ENCODE assay signal across 13 cellular contexts in the genomic region with DNA sequence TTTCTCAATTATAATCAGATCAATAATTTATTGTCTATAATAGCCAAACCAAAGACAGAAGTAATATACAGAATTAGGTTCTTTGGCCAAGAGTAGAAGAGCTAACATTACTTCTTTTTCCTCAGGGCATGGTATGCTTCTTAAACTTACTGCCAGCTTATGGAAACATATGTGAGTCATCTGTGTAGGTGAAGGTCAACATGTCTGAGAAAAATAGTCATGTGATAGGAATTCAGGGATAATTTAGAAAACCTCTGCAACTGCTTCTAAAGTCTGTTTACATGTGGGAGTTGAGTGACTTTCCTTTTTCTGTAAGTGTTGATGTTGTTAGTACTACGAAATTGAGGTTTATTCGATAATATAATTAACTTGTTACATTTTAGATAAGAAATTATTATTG. TPM values are rescaled to one million over a fixed set of nuclear protein-coding genes. Genes with fewer than 3 reads are reported as not detected.
DNase-seq lines count a peak whose midpoint lies in the region; ATAC-seq and TF ChIP-seq lines count a peak whose summit lies in the region.
"Had no signal": no experiment of that assay in that cellular context is flagged by ENCODE, and none has a peak within 500 bp of the region (broad histone marks: within the 10 kb centered on the region; RNA-seq: fewer than 3 reads in every experiment).

No MANE protein-coding gene starts in this region.

- DNase-seq in MCF 10A (ENCODE audit: unreplicated experiment) (peak; percentile 81), breast epithelium (ENCODE audit: low spot score in 2 of 2) (no peak), fibroblast of villous mesenchyme (ENCODE audit: low read depth) (peak; percentile 83), stromal cell of bone marrow (ENCODE audit: low read depth) (peak; percentile 46), HEK293T (ENCODE audit: extremely low spot score) (no peak), ureter (ENCODE audit: low spot score) (no peak)
- DNase-seq: CD8-positive, alpha-beta memory T cell; glutamatergic neuron; MG63; mucosa of descending colon; stimulated activated CD4-positive, alpha-beta T cell treated with anti-CD3 and anti-CD28 coated beads, Interleukin-15, amount 100 ng/mL, for 24 hours had no signal

- no peaks in the 10 kb centered on the region for H3K9me3 ChIP-seq in breast epithelium
- H3K9me3 ChIP-seq: MG63, mucosa of descending colon had no signal

- H3K27ac ChIP-seq in breast epithelium: peak overlapping the region in 1 of 2 donors; percentile 64

- H3K4me1 ChIP-seq in breast epithelium: peaks cover 0 to 5% of the 10 kb centered on the region in 2 donors

- ATAC-seq in activated T-helper 17 cell treated with anti-CD3 and anti-CD28 coated beads, Interleukin-2, amount 50 U/mL, for 72 hours (replicated peaks): peak; percentile 75
- no peak for ATAC-seq in GM18505 (IDR thresholded peaks at IDR 0.05; ENCODE audit: unreplicated experiment)
- ATAC-seq: mucosa of descending colon had no signal

- BruUV-seq in MCF 10A (replicated peaks; lab: Mats Ljungman, UMichigan): no TSS peak

- no peak overlapping the region for H3K4me3 ChIP-seq in breast epithelium
- H3K4me3 ChIP-seq in fibroblast of villous mesenchyme (ENCODE audit: low read depth, low read length): no peak overlapping the region
- H3K4me3 ChIP-seq: MG63, mucosa of descending colon had no signal

- intact Hi-C loops in MCF 10A (cut with micrococcal nuclease): no loop called here
- intact Hi-C loops in breast epithelium (cut with DNase I; ENCODE audit: low total_unique reads): no loop called here

- POLR2A ChIA-PET in MCF 10A (lab: Yijun Ruan, JAX) (interaction anchor here (0.7 to 1.7 kb wide), 11 partner anchors 11 to 1049 kb away, joined by 3 to 10 read pairs (median 3); a partner anchor contains a TSS), HEK293T (lab: Yijun Ruan, JAX) (no interaction called here)

- CTCF ChIA-PET in MCF 10A (lab: Yijun Ruan, JAX): interaction anchor here (0.7 to 1.4 kb wide), 5 partner anchors 16 to 346 kb away, joined by 3 to 5 read pairs (median 3); no protein-coding TSS in a partner anchor
- CTCF ChIA-PET in HEK293T (lab: Yijun Ruan, JAX): no interaction called here

- no peaks in the 10 kb centered on the region for H3K27me3 Mint-ChIP-seq in MCF 10A (ENCODE audit: insufficient read depth, unreplicated experiment)
- H3K27me3 Mint-ChIP-seq in activated T-helper 17 cell treated with anti-CD3 and anti-CD28 coated beads, Interleukin-2, amount 50 U/mL, for 72 hours: no peaks in the 10 kb centered on the region
- H3K27me3 Mint-ChIP-seq: CD8-positive, alpha-beta memory T cell had no signal

- peak overlapping the region; percentile 84 for H3K27ac Mint-ChIP-seq in MCF 10A (ENCODE audit: low read depth, unreplicated experiment)
- H3K27ac Mint-ChIP-seq in activated T-helper 17 cell treated with anti-CD3 and anti-CD28 coated beads, Interleukin-2, amount 50 U/mL, for 72 hours: peak overlapping the region; percentile 44

- no peak for TF ChIP-seq POLR2A in breast epithelium (IDR thresholded peaks at IDR 0.05)
- TF ChIP-seq POLR2A in GM18505 (IDR thresholded peaks at IDR 0.05; ENCODE audit: borderline replicate concordance, extremely low read depth, insufficient read depth, insufficient read length): no peak

- no peaks in the 10 kb centered on the region for H3K27me3 ChIP-seq in breast epithelium
- H3K27me3 ChIP-seq: MG63 had no signal

- H3K4me1 Mint-ChIP-seq in MCF 10A (ENCODE audit: insufficient read depth, unreplicated experiment): peaks cover 17% of the 10 kb centered on the region
- no peaks in the 10 kb centered on the region for H3K4me1 Mint-ChIP-seq in activated T-helper 17 cell treated with anti-CD3 and anti-CD28 coated beads, Interleukin-2, amount 50 U/mL, for 72 hours

- TF ChIP-seq CTCF in MCF 10A (IDR thresholded peaks at IDR 0.05; ENCODE audit: unreplicated experiment): no peak
- TF ChIP-seq CTCF in breast epithelium (IDR thresholded peaks at IDR 0.05): no peak
- no peak for TF ChIP-seq CTCF in fibroblast of villous mesenchyme (IDR thresholded peaks at IDR 0.05; ENCODE audit: insufficient read depth, low read depth, low read length)

- no peak overlapping the region for H3K4me3 Mint-ChIP-seq in MCF 10A (ENCODE audit: unreplicated experiment)
- no peak overlapping the region for H3K4me3 Mint-ChIP-seq in activated T-helper 17 cell treated with anti-CD3 and anti-CD28 coated beads, Interleukin-2, amount 50 U/mL, for 72 hours
- H3K4me3 Mint-ChIP-seq: CD8-positive, alpha-beta memory T cell had no signal

- H3K36me3 Mint-ChIP-seq in MCF 10A (ENCODE audit: insufficient read depth, unreplicated experiment): peaks cover 85% of the 10 kb centered on the region
- H3K36me3 Mint-ChIP-seq in activated T-helper 17 cell treated with anti-CD3 and anti-CD28 coated beads, Interleukin-2, amount 50 U/mL, for 72 hours (ENCODE audit: low read depth): peaks cover 97% of the 10 kb centered on the region

- H3K9me3 Mint-ChIP-seq in MCF 10A (ENCODE audit: unreplicated experiment): no peaks in the 10 kb centered on the region
- no peaks in the 10 kb centered on the region for H3K9me3 Mint-ChIP-seq in activated T-helper 17 cell treated with anti-CD3 and anti-CD28 coated beads, Interleukin-2, amount 50 U/mL, for 72 hours
- H3K9me3 Mint-ChIP-seq: CD8-positive, alpha-beta memory T cell had no signal

- H3K36me3 ChIP-seq in breast epithelium: peaks cover 4% of the 10 kb centered on the region

TF ChIP-seq in HEK293T, 16 proteins besides CTCF, POLR2A, EP300 and RAD21:
- no peak for TF ChIP-seq HDGF (IDR thresholded peaks at IDR 0.05; ENCODE audit: borderline replicate concordance)
- no peak for TF ChIP-seq FOXK2 (IDR thresholded peaks at IDR 0.05)
- TF ChIP-seq TARDBP (IDR thresholded peaks at IDR 0.05): no peak
- TF ChIP-seq ZNF384 (IDR thresholded peaks at IDR 0.05): no peak
- TF ChIP-seq, protein P1, sequence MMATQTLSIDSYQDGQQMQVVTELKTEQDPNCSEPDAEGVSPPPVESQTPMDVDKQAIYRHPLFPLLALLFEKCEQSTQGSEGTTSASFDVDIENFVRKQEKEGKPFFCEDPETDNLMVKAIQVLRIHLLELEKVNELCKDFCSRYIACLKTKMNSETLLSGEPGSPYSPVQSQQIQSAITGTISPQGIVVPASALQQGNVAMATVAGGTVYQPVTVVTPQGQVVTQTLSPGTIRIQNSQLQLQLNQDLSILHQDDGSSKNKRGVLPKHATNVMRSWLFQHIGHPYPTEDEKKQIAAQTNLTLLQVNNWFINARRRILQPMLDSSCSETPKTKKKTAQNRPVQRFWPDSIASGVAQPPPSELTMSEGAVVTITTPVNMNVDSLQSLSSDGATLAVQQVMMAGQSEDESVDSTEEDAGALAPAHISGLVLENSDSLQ (IDR thresholded peaks at IDR 0.05): no peak
- TF ChIP-seq LEF1 (IDR thresholded peaks at IDR 0.05; ENCODE audit: borderline replicate concordance): no peak
- no peak for TF ChIP-seq NFRKB (IDR thresholded peaks at IDR 0.05)
- TF ChIP-seq ELF4 (IDR thresholded peaks at IDR 0.05): no peak
- no peak for TF ChIP-seq FOXM1 (IDR thresholded peaks at IDR 0.05; ENCODE audit: borderline replicate concordance)
TF ChIP-seq in HEK293T: peak in this region for 0.

RNA-seq across cellular contexts. Expression of a gene that starts 19.2 kb away (rescaled TPM):
- total RNA-seq in MCF 10A (2022): 1.1 and 1.9 TPM in 2 replicates
- 1 to 10 TPM in 2 of 3 donors, under 1 TPM in 1; 0.33 to 2.1 (median 1.8) TPM for total RNA-seq in breast epithelium
- 1 to 10 TPM; 1.4 to 2.0 TPM for total RNA-seq in activated T-helper 17 cell treated with anti-CD3 and anti-CD28 coated beads, Interleukin-2, amount 50 U/mL, for 72 hours
- 2.9 and 3.5 TPM in 2 replicates for total RNA-seq in fibroblast of villous mesenchyme
- 2.1 TPM for total RNA-seq in ureter

RNA-seq across cellular contexts. Expression of a gene that starts 40.1 kb away (rescaled TPM):
- total RNA-seq in MCF 10A (2022): 73.5 and 88.0 TPM in 2 replicates
- 10 to 100 TPM; 48.0 to 53.6 (median 50.5) TPM for total RNA-seq in breast epithelium
- total RNA-seq in activated T-helper 17 cell treated with anti-CD3 and anti-CD28 coated beads, Interleukin-2, amount 50 U/mL, for 72 hours: 10 to 100 TPM; 78.9 to 97.6 TPM
- 31.5 and 34.5 TPM in 2 replicates for total RNA-seq in fibroblast of villous mesenchyme
- total RNA-seq in ureter: 75.0 TPM

Comparison
In these comparisons a context has a peak if more than half of its experiments do, and no peak if none do; other contexts are left out.
1. DNase-seq: peak in MCF 10A (single experiment), fibroblast of villous mesenchyme (single experiment) and stromal cell of bone marrow (single experiment); none in breast epithelium (0 of 2), HEK293T (single experiment) and ureter (single experiment).